11 cellular contexts compared by ENCODE assay signal in the genomic region with DNA sequence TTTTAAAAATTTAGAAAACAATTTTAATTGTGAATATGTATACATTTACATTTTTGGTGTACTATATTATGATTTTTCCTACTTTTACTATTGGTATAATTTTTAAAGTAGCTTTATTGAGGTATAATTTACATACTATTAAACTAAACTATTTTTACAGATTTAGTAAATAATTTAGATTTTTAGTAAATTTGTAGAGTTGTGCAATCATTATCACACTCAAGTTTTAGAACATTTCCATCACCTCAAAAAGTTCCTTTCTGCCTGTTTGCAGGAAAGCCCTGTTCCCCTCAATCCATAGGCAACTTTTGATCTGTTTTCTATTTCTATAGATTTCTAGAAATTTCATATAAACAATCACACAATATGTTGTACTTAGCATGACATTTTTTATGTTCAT.
"Had no signal": no experiment of that assay in that cellular context is flagged by ENCODE, and none has a peak within 500 bp of the region (broad histone marks: within the 10 kb centered on the region; RNA-seq: fewer than 3 reads in every experiment).

No MANE protein-coding gene starts in this region.

- H3K4me1 ChIP-seq: HAP-1 had no signal

- ATAC-seq: GM23338, HCT116 had no signal

- H3K36me3 ChIP-seq: HAP-1 had no signal

- H3K9ac ChIP-seq: GM23248 had no signal

- FAIRE-seq: H1, H54 had no signal

- H3K27ac ChIP-seq: GM23248 had no signal

- H2AFZ ChIP-seq: GM23248, GM23338 had no signal

- H3K4me2 ChIP-seq: GM23338 had no signal

- H3K4me3 ChIP-seq: GM23248, GM23338, HAP-1 had no signal

- DNase-seq: GM23248, GOT3, H7, H9, HCEC 1CT, HFFc6 had no signal

- H3K9me3 ChIP-seq: HAP-1 had no signal
